Comparison of ENCODE assay signal across 8 cellular contexts in the genomic region with DNA sequence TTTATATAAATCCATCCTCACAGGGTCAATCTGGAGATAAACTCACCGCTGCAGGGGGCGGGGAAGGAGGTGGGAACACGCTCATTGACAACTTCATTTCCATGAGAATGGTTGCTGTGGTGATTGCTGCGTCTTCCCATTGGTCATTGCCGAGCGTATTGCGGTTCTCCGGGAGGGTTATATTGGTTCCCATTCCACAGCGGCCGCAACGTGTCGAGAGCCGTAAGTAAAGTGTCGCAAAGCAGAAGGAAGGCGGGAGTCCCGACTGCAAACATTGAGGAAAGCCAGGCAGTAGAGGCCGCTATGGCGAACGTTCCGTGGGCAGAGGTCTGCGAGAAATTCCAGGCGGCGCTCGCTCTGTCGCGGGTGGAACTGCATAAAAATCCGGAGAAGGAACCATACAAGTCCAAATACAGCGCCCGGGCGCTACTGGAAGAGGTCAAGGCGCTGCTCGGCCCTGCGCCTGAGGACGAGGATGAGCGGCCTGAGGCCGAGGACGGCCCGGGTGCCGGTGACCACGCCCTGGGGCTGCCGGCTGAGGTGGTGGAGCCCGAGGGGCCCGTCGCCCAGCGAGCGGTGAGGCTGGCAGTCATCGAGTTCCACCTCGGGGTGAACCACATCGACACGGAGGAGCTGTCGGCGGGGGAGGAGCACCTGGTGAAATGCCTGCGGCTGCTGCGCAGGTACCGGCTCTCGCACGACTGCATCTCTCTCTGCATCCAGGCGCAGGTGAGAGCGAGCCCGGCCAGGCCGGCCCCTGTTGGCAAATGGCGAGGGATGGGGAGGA. TPM values are rescaled to one million over a fixed set of nuclear protein-coding genes. Genes with fewer than 3 reads are reported as not detected.
DNase-seq lines count a peak whose midpoint lies in the region; ATAC-seq, FAIRE-seq and TF ChIP-seq lines count a peak whose summit lies in the region.

TSS of gene KIFBP (plus strand) at position 274 of the 787 bp plus-strand sequence. CDS start at position 304, 30 bp downstream.

- H3K27ac Mint-ChIP-seq in T-helper 1 cell treated with Interleukin-12 subunit alpha and Interleukin-12 subunit beta and Interleukin-4 antibody, amounts not matched to agents 30 μg/mL and 1 μg/mL, for 36 hours = peak within 1 kb of the TSS; percentile 96

- peak within 1 kb of the TSS; percentile 89 for H3K4me3 ChIP-seq in upper lobe of right lung

- peak within 1 kb of the TSS; percentile 83 for H3K27ac ChIP-seq in upper lobe of right lung

- H3K36me3 Mint-ChIP-seq in T-helper 1 cell treated with Interleukin-12 subunit alpha and Interleukin-12 subunit beta and Interleukin-4 antibody, amounts not matched to agents 30 μg/mL and 1 μg/mL, for 36 hours (ENCODE audit: low read depth) = peaks cover 16% of the 10 kb centered on the region

- DNase-seq in GM12892 (ENCODE audit: insufficient read length) (peak; percentile 77), NCI-H1436 treated with DMSO at 0.1 percent for 48 hours (lab: John Stamatoyannopoulos, UW) (peak; percentile 93), amniotic stem cell (lab: John Stamatoyannopoulos, UW) (peak; percentile 96), left cardiac atrium (peak; percentile 94), posterior vena cava (ENCODE audit: low spot score) (peak; percentile 97), upper lobe of right lung (peak; percentile 92)

- peak; percentile 74 for ATAC-seq in HG02852 (IDR thresholded peaks at IDR 0.05; ENCODE audit: unreplicated experiment)
- ATAC-seq in left cardiac atrium = peak; percentile 96 to 97
- ATAC-seq in upper lobe of right lung = peak; percentile 98

- H3K27me3 Mint-ChIP-seq in T-helper 1 cell treated with Interleukin-12 subunit alpha and Interleukin-12 subunit beta and Interleukin-4 antibody, amounts not matched to agents 30 μg/mL and 1 μg/mL, for 36 hours (ENCODE audit: low read depth) = no peaks in the 10 kb centered on the region

- peak; percentile 76 for TF ChIP-seq POLR2A in GM12892 (IDR thresholded peaks at IDR 0.05; ENCODE audit: low read depth, low read length)

- peak within 1 kb of the TSS; percentile 99 for H3K4me3 Mint-ChIP-seq in T-helper 1 cell treated with Interleukin-12 subunit alpha and Interleukin-12 subunit beta and Interleukin-4 antibody, amounts not matched to agents 30 μg/mL and 1 μg/mL, for 36 hours

- no peaks in the 10 kb centered on the region for H3K9me3 ChIP-seq in upper lobe of right lung

- TF ChIP-seq CTCF in upper lobe of right lung (IDR thresholded peaks at IDR 0.05) = peak; percentile 47

- no peaks in the 10 kb centered on the region for H3K27me3 ChIP-seq in upper lobe of right lung

- peaks cover 28% of the 10 kb centered on the region for H3K4me1 Mint-ChIP-seq in T-helper 1 cell treated with Interleukin-12 subunit alpha and Interleukin-12 subunit beta and Interleukin-4 antibody, amounts not matched to agents 30 μg/mL and 1 μg/mL, for 36 hours (ENCODE audit: low read depth)

- intact Hi-C loops in left cardiac atrium (cut with DNase I) = no loop called here
- intact Hi-C loops in posterior vena cava (cut with DNase I) = no loop called here
- intact Hi-C loops in upper lobe of right lung (cut with DNase I) = no loop called here

- peaks cover 21% of the 10 kb centered on the region for H3K36me3 ChIP-seq in upper lobe of right lung

- FAIRE-seq in GM12892 (lab: Jason Lieb, UNC) = peak; percentile 99

- H3K9me3 Mint-ChIP-seq in T-helper 1 cell treated with Interleukin-12 subunit alpha and Interleukin-12 subunit beta and Interleukin-4 antibody, amounts not matched to agents 30 μg/mL and 1 μg/mL, for 36 hours = no peaks in the 10 kb centered on the region

- H3K4me1 ChIP-seq in upper lobe of right lung = peaks cover 40% of the 10 kb centered on the region

RNA-seq across cellular contexts. Expression of gene KIFBP, which starts in this region (rescaled TPM):
- polyA plus RNA-seq in GM12892 (2012; ENCODE audit: missing spikeins) = 12.5 TPM
- total RNA-seq in left cardiac atrium (10 to 100 TPM; 33.7 to 36.1 TPM), posterior vena cava (10 to 100 TPM; 23.8 to 26.3 TPM), upper lobe of right lung (21.4 TPM)

Comparison
In these comparisons a context has a peak if more than half of its experiments do, and no peak if none do; other contexts are left out.
1. Peak in every context shown above with its lines: DNase-seq, ATAC-seq, H3K4me3 ChIP-seq and H3K27ac ChIP-seq.